Comparison of ENCODE assay signal across 27 cellular contexts in genomic region chr11:61601512-61601911, GRCh38. TPM values are rescaled to one million over a fixed set of nuclear protein-coding genes. Genes with fewer than 3 reads are reported as not detected.
A peak's percentile ranks its signal among the peaks of the same experiment; 100 is the strongest.
DNase-seq lines count a peak whose midpoint lies in the region; TF ChIP-seq lines count a peak whose summit lies in the region.
"Had no signal": no experiment of that assay in that cellular context is flagged by ENCODE, and none has a peak within 500 bp of the region (broad histone marks: within the 10 kb centered on the region; RNA-seq: fewer than 3 reads in every experiment).

No MANE protein-coding gene starts in this region.

- no peaks in the 10 kb centered on the region for H3K36me3 Mint-ChIP-seq in immature natural killer cell
- H3K36me3 Mint-ChIP-seq: mesothelial cell of epicardium; natural killer cell; stimulated activated naive B cell treated with anti-CD40 and anti-IgM and Interleukin-4, amounts not matched to agents 10 μg/mL and 1 μg/mL and 100 μg/mL, for 72 hours had no signal

- no peak overlapping the region for H3K18ac ChIP-seq in trophoblast cell (ENCODE audit: low read length)

- CTCF ChIA-PET in HEK293 (lab: Yijun Ruan, JAX), result interaction anchor here (0.5 kb wide), 1 partner anchor 34 kb away, joined by 3 read pairs; no protein-coding TSS in a partner anchor

- H3K4ac ChIP-seq in trophoblast cell (ENCODE audit: low read depth, low read length), result no peak overlapping the region

- no CpG with 5 or more reads among the region's 4 CpGs for WGBS in trophoblast cell (ENCODE audit: extremely low coverage, insufficient coverage, insufficient read length)

- H2AFZ ChIP-seq in trophoblast cell (ENCODE audit: insufficient read depth, low read length, poor library complexity), result no peak overlapping the region

- no peaks in the 10 kb centered on the region for H3K4me1 Mint-ChIP-seq in immature natural killer cell
- H3K4me1 Mint-ChIP-seq: activated CD4-positive, alpha-beta T cell treated with anti-CD3 and anti-CD28 coated beads, Interleukin-2, amount 10 ng/mL, durations not matched to agents 24 days and 14 days; natural killer cell; stimulated activated naive B cell treated with anti-CD40 and anti-IgM and Interleukin-4, amounts not matched to agents 10 μg/mL and 1 μg/mL and 100 μg/mL, for 72 hours had no signal

- H3K79me2 ChIP-seq in trophoblast cell (ENCODE audit: control insufficient read depth, insufficient read depth, low read length, poor library complexity), result peaks cover 2% of the 10 kb centered on the region

- H3K9ac ChIP-seq in trophoblast cell (ENCODE audit: low read length), result no peak overlapping the region
- H3K9ac ChIP-seq: BLaER1 treated with 17β-estradiol and CSF1 and Interleukin-3, amounts not matched to agents 10 nM and 100 nM; SK-N-SH had no signal

- H3K9me3 ChIP-seq in HEK293 (ENCODE audit: control insufficient read depth, insufficient read depth, low read depth, low read length) (no peaks in the 10 kb centered on the region), trophoblast cell (ENCODE audit: insufficient read depth, low read depth, low read length) (no peaks in the 10 kb centered on the region)
- H3K9me3 ChIP-seq: BLaER1 treated with 17β-estradiol and CSF1 and Interleukin-3, amounts not matched to agents 10 nM and 100 nM; colonic mucosa; esophagus muscularis mucosa; right atrium auricular region; SK-N-SH; thoracic aorta had no signal

- H3K27ac Mint-ChIP-seq in immature natural killer cell, result no peak overlapping the region
- H3K27ac Mint-ChIP-seq: activated CD4-positive, alpha-beta T cell treated with anti-CD3 and anti-CD28 coated beads, Interleukin-2, amount 10 ng/mL, durations not matched to agents 24 days and 14 days; activated T-cell treated with anti-CD3 and anti-CD28 coated beads, Interleukin-2, amount 50 U/mL, for 72 hours; mesothelial cell of epicardium; natural killer cell; stimulated activated naive B cell treated with anti-CD40 and anti-IgM and Interleukin-4, amounts not matched to agents 10 μg/mL and 1 μg/mL and 100 μg/mL, for 72 hours; T-helper 17 cell had no signal

- no peak overlapping the region for H3K4me3 Mint-ChIP-seq in immature natural killer cell
- H3K4me3 Mint-ChIP-seq: activated CD4-positive, alpha-beta T cell treated with anti-CD3 and anti-CD28 coated beads, Interleukin-2, amount 10 ng/mL, durations not matched to agents 24 days and 14 days; activated T-cell treated with anti-CD3 and anti-CD28 coated beads, Interleukin-2, amount 50 U/mL, for 72 hours; mesothelial cell of epicardium; natural killer cell; stimulated activated naive B cell treated with anti-CD40 and anti-IgM and Interleukin-4, amounts not matched to agents 10 μg/mL and 1 μg/mL and 100 μg/mL, for 72 hours; T-helper 17 cell had no signal

- H3K9me3 Mint-ChIP-seq in immature natural killer cell, result peaks cover 0 to 1% (median 0%) of the 10 kb centered on the region in 6 donors
- H3K9me3 Mint-ChIP-seq: activated CD4-positive, alpha-beta T cell treated with anti-CD3 and anti-CD28 coated beads, Interleukin-2, amount 10 ng/mL, durations not matched to agents 24 days and 14 days; activated T-cell treated with anti-CD3 and anti-CD28 coated beads, Interleukin-2, amount 50 U/mL, for 72 hours; mesothelial cell of epicardium; natural killer cell; stimulated activated naive B cell treated with anti-CD40 and anti-IgM and Interleukin-4, amounts not matched to agents 10 μg/mL and 1 μg/mL and 100 μg/mL, for 72 hours had no signal

- H3K27ac ChIP-seq in HEK293 (ENCODE audit: extremely low read depth, low read depth, low read length), result no peak overlapping the region
- H3K27ac ChIP-seq in dorsolateral prefrontal cortex, result peak overlapping the region in 37 of 59 donors; percentile 7 to 88 (median 67)
- no peak overlapping the region for H3K27ac ChIP-seq in trophoblast cell (ENCODE audit: low read depth, low read length)
- H3K27ac ChIP-seq: colonic mucosa, right atrium auricular region, thoracic aorta had no signal

- DNase-seq in NCI-H146 treated with DMSO at 0.1 percent for 48 hours (lab: John Stamatoyannopoulos, UW; ENCODE audit: unreplicated experiment) (peak; percentile 43), dorsolateral prefrontal cortex (no peak), trophoblast cell (no peak), dermis blood vessel endothelial cell (no peak), immature natural killer cell (no peak), COLO829 (ENCODE audit: low spot score) (no peak)
- no peak for DNase-seq in activated naive CD4-positive, alpha-beta T cell treated with anti-CD3 and anti-CD28 coated beads, Interleukin-2, amount 50 U/mL, for 16 hours
- DNase-seq: activated CD4-positive, alpha-beta T cell treated with anti-CD3 and anti-CD28 coated beads, Interleukin-2, amount 10 ng/mL, durations not matched to agents 24 days and 14 days; activated naive CD4-positive, alpha-beta T cell treated with Interleukin-2 at 50 U/mL for 16 hours; activated T-cell treated with anti-CD3 and anti-CD28 coated beads, Interleukin-2, amount 50 U/mL, for 72 hours; colonic mucosa; foreskin melanocyte; hippocampal formation; left ventricle myocardium superior; natural killer cell; NCI-H187; NCI-H226; SK-N-SH; stimulated activated CD4-positive, alpha-beta T cell treated with anti-CD3 and anti-CD28 coated beads, Interleukin-4, amount 100 ng/mL, for 24 hours; stimulated activated naive B cell treated with anti-CD40 and anti-IgM and Interleukin-4, amounts not matched to agents 10 μg/mL and 1 μg/mL and 100 μg/mL, for 72 hours; T-helper 17 cell had no signal

- POLR2A ChIA-PET in HEK293 (lab: Yijun Ruan, JAX), result no interaction called here

- H3K4me3 ChIP-seq in HEK293 (ENCODE audit: low read depth, low read length) (no peak overlapping the region), dorsolateral prefrontal cortex (no peak overlapping the region), trophoblast cell (ENCODE audit: low read depth, low read length) (no peak overlapping the region)
- H3K4me3 ChIP-seq: BLaER1 treated with 17β-estradiol and CSF1 and Interleukin-3, amounts not matched to agents 10 nM and 100 nM; colonic mucosa; esophagus muscularis mucosa; right atrium auricular region; thoracic aorta had no signal

- H3K14ac ChIP-seq in trophoblast cell (ENCODE audit: low read length), result peak overlapping the region; percentile 42

- no peaks in the 10 kb centered on the region for H3K4me1 ChIP-seq in HEK293 (ENCODE audit: control insufficient read depth, insufficient read depth, low read length)
- peaks cover 33 to 34% of the 10 kb centered on the region in 2 experiments for H3K4me1 ChIP-seq in trophoblast cell (ENCODE audit: control insufficient read depth in 1 of 2, insufficient read depth in 2 of 2, low read length in 2 of 2)
- H3K4me1 ChIP-seq: colonic mucosa had no signal

- H4K12ac ChIP-seq in trophoblast cell (ENCODE audit: low read depth, low read length), result no peak overlapping the region

- peak overlapping the region; percentile 38 for H2AK5ac ChIP-seq in trophoblast cell (ENCODE audit: low read length)

- peaks cover 17% of the 10 kb centered on the region for H3K79me1 ChIP-seq in trophoblast cell (ENCODE audit: low read length)

- H2BK120ac ChIP-seq in trophoblast cell (ENCODE audit: insufficient read depth, low read length, poor library complexity), result peak overlapping the region; percentile 25

- peaks cover 7 to 14% (median 8%) of the 10 kb centered on the region in 3 donors for H3K27me3 Mint-ChIP-seq in immature natural killer cell (ENCODE audit: low read depth in 3 of 3)

- no peak for TF ChIP-seq CTCF in HEK293 (tag by site-specific recombination; IDR thresholded peaks at IDR 0.05)
- TF ChIP-seq CTCF in dorsolateral prefrontal cortex (IDR thresholded peaks at IDR 0.05 in 54 of 56, conservative IDR thresholded peaks at IDR 0.05 in 2 of 56; ENCODE audit: low read depth in 1 of 56, partially characterized antibody in 56 of 56), result no peak

- no peak overlapping the region for H4K8ac ChIP-seq in trophoblast cell (ENCODE audit: low read depth, low read length)

- H2BK5ac ChIP-seq in trophoblast cell (ENCODE audit: low read depth, low read length, poor library complexity), result no peak overlapping the region

- no peak overlapping the region for H3K23ac ChIP-seq in trophoblast cell (ENCODE audit: low read length)

- intact Hi-C loops in dorsolateral prefrontal cortex (cut with DNase I), result no loop called here

- no peak overlapping the region for H4K91ac ChIP-seq in trophoblast cell (ENCODE audit: low read depth, low read length)

- H3K27me3 ChIP-seq in dorsolateral prefrontal cortex (peaks cover 0 to 15% (median 0%) of the 10 kb centered on the region in 45 donors), trophoblast cell (ENCODE audit: insufficient read depth, low read length) (no peaks in the 10 kb centered on the region)
- H3K27me3 ChIP-seq: colonic mucosa, right atrium auricular region had no signal

- H3K36me3 ChIP-seq in HEK293 (ENCODE audit: control insufficient read depth in 2 of 2, insufficient read depth in 1 of 2, low read length in 2 of 2) (no peaks in the 10 kb centered on the region), trophoblast cell (ENCODE audit: control insufficient read depth in 1 of 2, insufficient read depth in 2 of 2, low read length in 2 of 2) (no peaks in the 10 kb centered on the region)
- H3K36me3 ChIP-seq: BLaER1 treated with 17β-estradiol and CSF1 and Interleukin-3, amounts not matched to agents 10 nM and 100 nM; colonic mucosa; esophagus muscularis mucosa; right atrium auricular region; thoracic aorta had no signal

- H2BK12ac ChIP-seq in trophoblast cell (ENCODE audit: low read length), result peak overlapping the region; percentile 55

- no peak overlapping the region for H3K4me2 ChIP-seq in trophoblast cell (ENCODE audit: low read length)
- H3K4me2 ChIP-seq: SK-N-SH had no signal

TF ChIP-seq in HEK293, 187 proteins besides CTCF, POLR2A, EP300 and RAD21:
- TF ChIP-seq ZFHX2 (tag by site-specific recombination; conservative IDR thresholded peaks at IDR 0.05) (0 out of 2 replicates have a peak, but pooled peaks have one; percentile 6), KLF10 (tag by site-specific recombination; IDR thresholded peaks at IDR 0.05) (no peak)

RNA-seq across cellular contexts. Expression of gene SYT7, which starts 20.6 kb away (rescaled TPM):
- total RNA-seq in dorsolateral prefrontal cortex (100 to 1,000 TPM in 115 of 120 experiments, 10 to 100 TPM in 5; 52.2 to 249 (median 173) TPM), dermis blood vessel endothelial cell (0.51 and 3.0 TPM in 2 replicates)
- 42.4 and 42.7 TPM in 2 replicates for polyA plus RNA-seq in trophoblast cell (2013)
- not detected for polyA plus RNA-seq in immature natural killer cell
- total RNA-seq: activated T-cell treated with anti-CD3 and anti-CD28 coated beads, Interleukin-2, amount 50 U/mL, for 72 hours; T-helper 17 cell had no signal

Comparison
In these comparisons a context has a peak if more than half of its experiments do, and no peak if none do; other contexts are left out.
1. H3K27ac ChIP-seq: peak in dorsolateral prefrontal cortex (37 of 59); none in HEK293 (single experiment) and trophoblast cell (single experiment).
2. RNA of gene SYT7, which starts 20.6 kb away (total RNA-seq): 52.2 to 249 TPM in dorsolateral prefrontal cortex; 0.51 to 3.0 TPM in dermis blood vessel endothelial cell; every median in the first group is over 10 times any median in the second.